Comparison of ENCODE assay signal across 1 cellular context in genomic region chr12:126727656-126728055, GRCh38.
TF ChIP-seq lines count a peak whose summit lies in the region.

No MANE protein-coding gene starts in this region.

TF ChIP-seq in SK-N-SH treated with all-trans-retinoic acid at 6 μM for 48 hours, 23 proteins besides CTCF, POLR2A, EP300 and RAD21 (continued from another document):
- TF ChIP-seq TSHZ2 (CRISPR knock-in tag; IDR thresholded peaks at IDR 0.05) (no peak), GLIS3 (CRISPR knock-in tag; IDR thresholded peaks at IDR 0.05) (no peak), ZNF8 (CRISPR knock-in tag; IDR thresholded peaks at IDR 0.05) (no peak), TCF4 (CRISPR knock-in tag; IDR thresholded peaks at IDR 0.05; ENCODE audit: borderline replicate concordance) (no peak), ZNF70 (CRISPR knock-in tag; IDR thresholded peaks at IDR 0.05) (no peak)
